In genomic region chr11:64306876-64307622, GRCh38 we compare ENCODE assay signal across 8 cellular contexts. TPM values are rescaled to one million over a fixed set of nuclear protein-coding genes. Genes with fewer than 3 reads are reported as not detected.
DNase-seq lines count a peak whose midpoint lies in the region; ATAC-seq and TF ChIP-seq lines count a peak whose summit lies in the region.

No MANE protein-coding gene starts in this region.

- TF ChIP-seq EP300 in neural cell (conservative IDR thresholded peaks at IDR 0.05; ENCODE audit: poor library complexity, severe bottlenecking), result no peak

- peak overlapping the region; percentile 8 to 96 (median 95) for H3K27ac Mint-ChIP-seq in CD4-positive, CD25-positive, alpha-beta regulatory T cell

- H3K4me1 ChIP-seq in CD4-positive, CD25-positive, alpha-beta regulatory T cell (ENCODE audit: control insufficient read depth, insufficient read depth, low read length, poor library complexity, severe bottlenecking), result peaks cover 26% of the 10 kb centered on the region

- no peaks in the 10 kb centered on the region for H3K36me3 ChIP-seq in CD4-positive, CD25-positive, alpha-beta regulatory T cell (ENCODE audit: control insufficient read depth, insufficient read depth, low read length)
- no peaks in the 10 kb centered on the region for H3K36me3 ChIP-seq in neural cell (ENCODE audit: insufficient read depth, low read length)

- H3K9me3 Mint-ChIP-seq in CD4-positive, CD25-positive, alpha-beta regulatory T cell, result no peaks in the 10 kb centered on the region

- no peaks in the 10 kb centered on the region for H3F3A ChIP-seq in neural cell (ENCODE audit: insufficient read depth, low read length, poor library complexity, severe bottlenecking)

- H3K27me3 Mint-ChIP-seq in CD4-positive, CD25-positive, alpha-beta regulatory T cell, result peaks cover 9% of the 10 kb centered on the region

- H2AFZ ChIP-seq in neural cell (ENCODE audit: low read depth, low read length), result no peak overlapping the region

- TF ChIP-seq CTCF in epithelial cell of esophagus (IDR thresholded peaks at IDR 0.05; ENCODE audit: insufficient read depth, low read depth, low read length, missing control alignments) (no peak), neural cell (IDR thresholded peaks at IDR 0.05; ENCODE audit: poor library complexity, severe bottlenecking) (no peak)

- H3K36me3 Mint-ChIP-seq in CD4-positive, CD25-positive, alpha-beta regulatory T cell, result no peaks in the 10 kb centered on the region

- no peaks in the 10 kb centered on the region for H3K27me3 ChIP-seq in CD4-positive, CD25-positive, alpha-beta regulatory T cell (ENCODE audit: control insufficient read depth, insufficient read depth, low read length)
- H3K27me3 ChIP-seq in neural cell (ENCODE audit: insufficient read depth, low read depth, low read length), result no peaks in the 10 kb centered on the region

- H3K4me3 ChIP-seq in CD4-positive, CD25-positive, alpha-beta regulatory T cell (ENCODE audit: low read depth, low read length), result peak overlapping the region; percentile 77
- peak overlapping the region; percentile 79 for H3K4me3 ChIP-seq in epithelial cell of esophagus (ENCODE audit: low read length)
- H3K4me3 ChIP-seq in neural cell (ENCODE audit: low read length), result peak overlapping the region; percentile 78

- peak overlapping the region; percentile 56 for H3K4me2 ChIP-seq in neural cell (ENCODE audit: low read length)

- peak overlapping the region; percentile 70 to 97 (median 96) for H3K4me3 Mint-ChIP-seq in CD4-positive, CD25-positive, alpha-beta regulatory T cell

- TF ChIP-seq RAD21 in neural cell (conservative IDR thresholded peaks at IDR 0.05), result no peak

- H3K27ac ChIP-seq in CD4-positive, CD25-positive, alpha-beta regulatory T cell (ENCODE audit: insufficient read depth, low read length, poor library complexity, severe bottlenecking), result peak overlapping the region; percentile 79
- H3K27ac ChIP-seq in neural cell (ENCODE audit: low read length), result no peak overlapping the region

- peak overlapping the region; percentile 75 for H3K9ac ChIP-seq in neural cell (ENCODE audit: low read length)

- DNase-seq in CD4-positive, CD25-positive, alpha-beta regulatory T cell, result no peak
- DNase-seq in NCI-H69 (lab: John Stamatoyannopoulos, UW), result peak; percentile 34
- DNase-seq in epithelial cell of esophagus (ENCODE audit: low read depth), result no peak
- DNase-seq in effector CD4-positive, alpha-beta T cell, result no peak
- DNase-seq in pons (ENCODE audit: low spot score), result no peak
- no peak for DNase-seq in NCI-H774 (lab: John Stamatoyannopoulos, UW)

- H3K9me2 ChIP-seq in neural cell (ENCODE audit: insufficient read depth, low read length), result no peaks in the 10 kb centered on the region

- peaks cover 6% of the 10 kb centered on the region for H4K20me1 ChIP-seq in neural cell (ENCODE audit: insufficient read depth)

- H3K79me2 ChIP-seq in neural cell (replicated peaks; ENCODE audit: insufficient read depth, low read length), result peaks cover 10% of the 10 kb centered on the region

- H3K4me1 Mint-ChIP-seq in CD4-positive, CD25-positive, alpha-beta regulatory T cell, result peaks cover 8 to 36% (median 14%) of the 10 kb centered on the region in 4 donors

- no peak for ATAC-seq in CD4-positive, CD25-positive, alpha-beta regulatory T cell (ENCODE audit: low read depth in 2 of 2)
- no peak for ATAC-seq in GM18498 (IDR thresholded peaks at IDR 0.05; ENCODE audit: unreplicated experiment)

- no peaks in the 10 kb centered on the region for H3K9me3 ChIP-seq in CD4-positive, CD25-positive, alpha-beta regulatory T cell (ENCODE audit: control insufficient read depth in 2 of 2, low read length in 2 of 2)
- H3K9me3 ChIP-seq in neural cell (ENCODE audit: low read length), result no peaks in the 10 kb centered on the region

TF ChIP-seq in neural cell, 6 proteins besides CTCF, POLR2A, EP300 and RAD21:
- TF ChIP-seq EZH2 (IDR thresholded peaks at IDR 0.05; ENCODE audit: borderline replicate concordance, insufficient read depth, low read length, poor library complexity, severe bottlenecking) (no peak), SMC3 (conservative IDR thresholded peaks at IDR 0.05; ENCODE audit: poor library complexity) (no peak), MXI1 (conservative IDR thresholded peaks at IDR 0.05; ENCODE audit: poor library complexity, severe bottlenecking) (no peak), REST (IDR thresholded peaks at IDR 0.05; ENCODE audit: borderline replicate concordance) (no peak), POLR2AphosphoS5 (IDR thresholded peaks at IDR 0.05) (no peak), TAF1 (IDR thresholded peaks at IDR 0.05; ENCODE audit: low read depth) (no peak)

RNA-seq across cellular contexts. Expression of gene ESRRA, which starts 1.7 kb away (rescaled TPM):
- 28.6 TPM for total RNA-seq in CD4-positive, CD25-positive, alpha-beta regulatory T cell
- 1 to 10 TPM; 6.0 to 7.4 (median 6.4) TPM for polyA plus RNA-seq in CD4-positive, CD25-positive, alpha-beta regulatory T cell
- 29.0 and 30.0 TPM in 2 replicates for polyA plus RNA-seq in neural cell
- polyA minus RNA-seq in neural cell, result 20.7 and 25.3 TPM in 2 replicates

RNA-seq across cellular contexts. Expression of gene CATSPERZ, which starts 6.9 kb away (rescaled TPM):
- not detected for total RNA-seq in CD4-positive, CD25-positive, alpha-beta regulatory T cell
- polyA plus RNA-seq in CD4-positive, CD25-positive, alpha-beta regulatory T cell, result not detected
- polyA plus RNA-seq in neural cell, result 3.4 TPM in 1 of 2 replicates, not detected in the other
- not detected in 2 replicates for polyA minus RNA-seq in neural cell

RNA-seq across cellular contexts. Expression of gene TRMT112, which starts 10.3 kb away (rescaled TPM):
- 95.6 TPM for total RNA-seq in CD4-positive, CD25-positive, alpha-beta regulatory T cell
- 100 to 1,000 TPM; 418 to 512 (median 480) TPM for polyA plus RNA-seq in CD4-positive, CD25-positive, alpha-beta regulatory T cell
- 278 and 335 TPM in 2 replicates for polyA plus RNA-seq in neural cell
- 58.7 and 78.5 TPM in 2 replicates for polyA minus RNA-seq in neural cell

RNA-seq across cellular contexts. Expression of gene PRDX5, which starts 10.9 kb away (rescaled TPM):
- total RNA-seq in CD4-positive, CD25-positive, alpha-beta regulatory T cell, result 40.1 TPM
- polyA plus RNA-seq in CD4-positive, CD25-positive, alpha-beta regulatory T cell, result 100 to 1,000 TPM; 170 to 217 (median 187) TPM
- polyA plus RNA-seq in neural cell, result 452 and 489 TPM in 2 replicates
- 135 and 150 TPM in 2 replicates for polyA minus RNA-seq in neural cell

RNA-seq across cellular contexts. Expression of gene KCNK4, which starts 15.9 kb away (rescaled TPM):
- not detected for total RNA-seq in CD4-positive, CD25-positive, alpha-beta regulatory T cell
- not detected for polyA plus RNA-seq in CD4-positive, CD25-positive, alpha-beta regulatory T cell
- polyA plus RNA-seq in neural cell, result 0.60 and 1.0 TPM in 2 replicates
- polyA minus RNA-seq in neural cell, result 0.81 and 1.9 TPM in 2 replicates
